Comparison of ENCODE assay signal across 34 cellular contexts in genomic region chr10:70206762-70207161, GRCh38.
"Had no signal": no experiment of that assay in that cellular context is flagged by ENCODE, and none has a peak within 500 bp of the region (broad histone marks: within the 10 kb centered on the region; RNA-seq: fewer than 3 reads in every experiment).

No MANE protein-coding gene starts in this region.

- DNase-seq: Karpas-422, Kasumi-1, MG63, MM.1S, MV-4-11, NCI-H1048, NCI-H1092, NCI-H1092 treated with DMSO at 0.1 percent for 48 hours, NCI-H1105, NCI-H1105 treated with DMSO at 0.1 percent for 48 hours, NCI-H1417, NCI-H1417 treated with DMSO at 0.1 percent for 48 hours, NCI-H1436, NCI-H1436 treated with DMSO at 0.1 percent for 48 hours, NCI-H146, NCI-H1694, NCI-H1694 treated with DMSO at 0.1 percent for 48 hours, NCI-H187, NCI-H187 treated with DMSO at 0.1 percent for 48 hours, NCI-H1930, NCI-H2029, NCI-H2029 treated with DMSO at 0.1 percent for 48 hours, NCI-H2081, NCI-H2081 treated with DMSO at 0.1 percent for 48 hours, NCI-H2107, NCI-H2171, NCI-H2171 treated with DMSO at 0.1 percent for 48 hours, NCI-H2227 treated with DMSO at 0.1 percent for 48 hours, NCI-H226, NCI-H345, NCI-H446, NCI-H446 treated with DMSO at 0.1 percent for 48 hours, NCI-H510A, NCI-H510A treated with DMSO at 0.1 percent for 48 hours had no signal

- H3K4me3 ChIP-seq: MG63 had no signal

- H3K27me3 ChIP-seq: MG63 had no signal

- H3K9me3 ChIP-seq: MG63 had no signal
